ENCODE assay signal across 11 cellular contexts in genomic region chr9:117494401-117495130, GRCh38.
DNase-seq lines count a peak whose midpoint lies in the region; ATAC-seq and TF ChIP-seq lines count a peak whose summit lies in the region.
"Had no signal": no experiment of that assay in that cellular context is flagged by ENCODE, and none has a peak within 500 bp of the region (broad histone marks: within the 10 kb centered on the region; RNA-seq: fewer than 3 reads in every experiment).

No MANE protein-coding gene starts in this region.

- peak overlapping the region; percentile 60 for H3K4me2 ChIP-seq in Loucy (ENCODE audit: low read depth, low read length, poor library complexity, severe bottlenecking)

- DNase-seq in NCI-H345 treated with DMSO at 0.1 percent for 48 hours (lab: John Stamatoyannopoulos, UW; ENCODE audit: unreplicated experiment), result peak; percentile 34
- peak; percentile 72 for DNase-seq in putamen (ENCODE audit: low spot score)
- DNase-seq in activated CD8-positive, alpha-beta memory T cell treated with anti-CD3 and anti-CD28 coated beads, Interleukin-2, amount 50 U/mL, for 4 hours, result no peak
- DNase-seq: brain microvascular endothelial cell, left lung, posterior cingulate gyrus had no signal

- no peak for TF ChIP-seq CTCF in Loucy (conservative IDR thresholded peaks at IDR 0.05; ENCODE audit: low read length)

- H3K4me1 ChIP-seq in Loucy (ENCODE audit: insufficient read depth, low read length, poor library complexity, severe bottlenecking), result peaks cover 12% of the 10 kb centered on the region
- no peaks in the 10 kb centered on the region for H3K4me1 ChIP-seq in endocrine pancreas (ENCODE audit: control insufficient read depth, insufficient read depth, low read length)
- H3K4me1 ChIP-seq: left lung had no signal

- H2AFZ ChIP-seq in Loucy (ENCODE audit: low read length), result peak overlapping the region; percentile 25; the same call in 1 of the 2 replicates

- no peaks in the 10 kb centered on the region for H3F3A ChIP-seq in Loucy (ENCODE audit: low read depth)

- H3K9ac ChIP-seq in Loucy (ENCODE audit: low read depth, low read length, poor library complexity, severe bottlenecking) (peak overlapping the region; percentile 39), endocrine pancreas (ENCODE audit: control insufficient read depth, insufficient read depth, low read length) (no peak overlapping the region)

- H4K20me1 ChIP-seq in Loucy (ENCODE audit: insufficient read depth, low read length, poor library complexity, severe bottlenecking), result no peaks in the 10 kb centered on the region

- H3K79me2 ChIP-seq in Loucy (ENCODE audit: insufficient read depth, low read length), result no peaks in the 10 kb centered on the region

- no peaks in the 10 kb centered on the region for H3K36me3 ChIP-seq in Loucy (ENCODE audit: insufficient read depth, low read length)
- H3K36me3 ChIP-seq in endocrine pancreas (ENCODE audit: control insufficient read depth, insufficient read depth, low read length), result no peaks in the 10 kb centered on the region
- H3K36me3 ChIP-seq: brain microvascular endothelial cell, left lung, thoracic aorta had no signal

- H3K27me3 ChIP-seq in Loucy (ENCODE audit: insufficient read depth, low read length, poor library complexity, severe bottlenecking), result no peaks in the 10 kb centered on the region
- H3K27me3 ChIP-seq in endocrine pancreas (ENCODE audit: control insufficient read depth, insufficient read depth, low read length), result no peaks in the 10 kb centered on the region
- H3K27me3 ChIP-seq: brain microvascular endothelial cell, left lung had no signal

- H3K4me3 ChIP-seq in Loucy (ENCODE audit: low read length, poor library complexity, severe bottlenecking), result peak overlapping the region; percentile 57
- peak overlapping the region; percentile 45 for H3K4me3 ChIP-seq in endocrine pancreas (ENCODE audit: control insufficient read depth, insufficient read depth, low read length)
- H3K4me3 ChIP-seq: left lung, thoracic aorta had no signal

- H3K9me2 ChIP-seq in Loucy (replicated peaks; ENCODE audit: low read depth, low read length), result no peaks in the 10 kb centered on the region

- H3K9me3 ChIP-seq in Loucy (ENCODE audit: insufficient read depth, low read depth, low read length) (no peaks in the 10 kb centered on the region), endocrine pancreas (ENCODE audit: control insufficient read depth, low read length) (no peaks in the 10 kb centered on the region)
- H3K9me3 ChIP-seq: left lung, thoracic aorta had no signal

- no peak for ATAC-seq in HG02759 (IDR thresholded peaks at IDR 0.05; ENCODE audit: unreplicated experiment)
- ATAC-seq in HG02610 (IDR thresholded peaks at IDR 0.05; ENCODE audit: unreplicated experiment), result no peak
- ATAC-seq: left lung had no signal
